Comparison of ENCODE assay signal across 8 cellular contexts in the genomic region with DNA sequence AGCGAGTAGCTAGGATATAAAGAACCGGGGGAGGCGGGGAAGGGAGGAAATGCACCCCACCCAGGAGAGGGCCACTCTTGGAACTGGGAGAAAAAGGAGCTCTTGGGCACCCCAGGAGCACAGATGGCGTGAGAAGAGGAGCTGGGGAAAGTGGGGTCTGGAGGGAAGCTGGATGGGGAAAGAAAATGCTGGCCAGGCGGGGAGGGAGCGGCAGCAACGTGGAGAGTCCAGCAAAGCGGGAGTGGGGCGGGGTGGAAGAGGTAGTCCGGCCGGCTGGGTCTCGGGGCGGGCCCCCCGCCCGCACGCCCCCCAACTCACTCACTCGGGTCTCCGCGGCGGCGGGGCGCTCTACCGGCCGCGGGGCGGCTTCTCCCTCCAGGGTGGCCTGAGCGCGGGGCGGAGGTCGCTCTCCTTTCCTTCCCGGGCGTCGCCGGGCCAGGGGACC. TPM values are rescaled to one million over a fixed set of nuclear protein-coding genes. Genes with fewer than 3 reads are reported as not detected.
DNase-seq lines count a peak whose midpoint lies in the region; ATAC-seq and TF ChIP-seq lines count a peak whose summit lies in the region.

No MANE protein-coding gene starts in this region.

- H3K27me3 Mint-ChIP-seq in central memory CD8-positive, alpha-beta T cell = no peaks in the 10 kb centered on the region

- peak overlapping the region; percentile 84 for H3K4me3 ChIP-seq in OCI-LY3 (ENCODE audit: low read length)
- peak overlapping the region; percentile 77 to 97 (median 95) for H3K4me3 ChIP-seq in transverse colon

- no peak overlapping the region for H2AFZ ChIP-seq in OCI-LY3 (ENCODE audit: low read depth, low read length)

- H3K36me3 Mint-ChIP-seq in central memory CD8-positive, alpha-beta T cell (ENCODE audit: insufficient read depth) = peaks cover 34% of the 10 kb centered on the region

- no peak for TF ChIP-seq EP300 in transverse colon (IDR thresholded peaks at IDR 0.05; ENCODE audit: low read depth)

- H3K9ac ChIP-seq in ES-I3 (ENCODE audit: low read depth, low read length) (peak overlapping the region; percentile 98), OCI-LY3 (ENCODE audit: low read length) (peak overlapping the region; percentile 93)

- H3K9me3 ChIP-seq in ES-I3 (ENCODE audit: control insufficient read depth, insufficient read depth, low read length) = no peaks in the 10 kb centered on the region
- H3K9me3 ChIP-seq in OCI-LY3 (ENCODE audit: insufficient read depth, low read length) = no peaks in the 10 kb centered on the region
- no peaks in the 10 kb centered on the region for H3K9me3 ChIP-seq in transverse colon

- no peaks in the 10 kb centered on the region for H3K27me3 ChIP-seq in OCI-LY3 (ENCODE audit: low read depth, low read length)
- no peaks in the 10 kb centered on the region for H3K27me3 ChIP-seq in transverse colon

- H4K20me1 ChIP-seq in OCI-LY3 (ENCODE audit: insufficient read depth, low read length) = peaks cover 7% of the 10 kb centered on the region; the same call in 1 of the 2 replicates

- TF ChIP-seq CTCF in OCI-LY3 (IDR thresholded peaks at IDR 0.05; ENCODE audit: low read depth, low read length) (no peak), transverse colon (IDR thresholded peaks at IDR 0.05) (no peak)

- no peaks in the 10 kb centered on the region for H3K4me1 ChIP-seq in ES-I3 (ENCODE audit: insufficient read depth, low read length)
- peaks cover 14% of the 10 kb centered on the region for H3K4me1 ChIP-seq in OCI-LY3 (ENCODE audit: low read length)
- H3K4me1 ChIP-seq in transverse colon = peaks cover 14 to 27% (median 19%) of the 10 kb centered on the region in 4 donors

- H3K27ac Mint-ChIP-seq in central memory CD8-positive, alpha-beta T cell (ENCODE audit: low read depth) = peak overlapping the region; percentile 75

- 0% methylated on average over 7 to 12 of the region's 34 CpGs for WGBS in transverse colon (ENCODE audit: low coverage in 1 of 2), 2 donors

- no peaks in the 10 kb centered on the region for H3K36me3 ChIP-seq in ES-I3 (ENCODE audit: insufficient read depth, low read length)
- peaks cover 9% of the 10 kb centered on the region for H3K36me3 ChIP-seq in OCI-LY3 (replicated peaks; ENCODE audit: low read depth, low read length)
- H3K36me3 ChIP-seq in transverse colon = peaks cover 0 to 7% (median 0%) of the 10 kb centered on the region in 4 donors

- H3K4me2 ChIP-seq in OCI-LY3 (ENCODE audit: low read length) = peak overlapping the region; percentile 92

- TF ChIP-seq POLR2A in transverse colon (IDR thresholded peaks at IDR 0.05) = no peak

- no peaks in the 10 kb centered on the region for H3K9me3 Mint-ChIP-seq in central memory CD8-positive, alpha-beta T cell

- in situ Hi-C loops in transverse colon (cut with MboI; ENCODE audit: low pct_ligation_motif_present in 1 of 4, low pct_unique_long_range_greater_than_20kb in 1 of 4, low sequenced_read_pairs in 3 of 4) = no loop called here

- H3K27ac ChIP-seq in OCI-LY3 (ENCODE audit: low read length) (peak overlapping the region; percentile 87), transverse colon (peak overlapping the region; percentile 100)

- intact Hi-C loops in transverse colon (cut with DNase I; ENCODE audit: low total_unique reads) = no loop called here

- peaks cover 64% of the 10 kb centered on the region for H3K79me2 ChIP-seq in OCI-LY3 (ENCODE audit: low read length)

- H3K4me1 Mint-ChIP-seq in central memory CD8-positive, alpha-beta T cell = peaks cover 39% of the 10 kb centered on the region

- no peak for ATAC-seq in central memory CD8-positive, alpha-beta T cell (replicated peaks; ENCODE audit: extremely low read depth, poor library complexity, severe bottlenecking)
- ATAC-seq in HG03175 (IDR thresholded peaks at IDR 0.05; ENCODE audit: unreplicated experiment) (no peak), HG02798 (IDR thresholded peaks at IDR 0.05; ENCODE audit: poor library complexity, unreplicated experiment) (no peak)

- H3K4me3 Mint-ChIP-seq in central memory CD8-positive, alpha-beta T cell = peak overlapping the region; percentile 84

- no peak for DNase-seq in central memory CD8-positive, alpha-beta T cell (ENCODE audit: low spot score in 2 of 2)
- DNase-seq in medulla oblongata (ENCODE audit: extremely low spot score) (peak; percentile 34), transverse colon (peak; percentile 39), NCI-H82 (lab: John Stamatoyannopoulos, UW) (no peak)

RNA-seq across cellular contexts. Expression of gene TOB2, which starts 0.5 kb away (rescaled TPM):
- total RNA-seq in transverse colon = 10 to 100 TPM; 22.7 to 64.0 (median 49.7) TPM

RNA-seq across cellular contexts. Expression of gene PHF5A, which starts 22.4 kb away (rescaled TPM):
- 10 to 100 TPM in 3 of 4 donors, 1 to 10 TPM in 1; 3.0 to 33.9 (median 25.0) TPM for total RNA-seq in transverse colon

RNA-seq across cellular contexts. Expression of gene ACO2, which starts 22.8 kb away (rescaled TPM):
- 100 to 1,000 TPM; 164 to 351 (median 255) TPM for total RNA-seq in transverse colon

Comparison
In these comparisons a context has a peak if more than half of its experiments do, and no peak if none do; other contexts are left out.
1. DNase-seq: peak in medulla oblongata (single experiment) and transverse colon (single experiment); none in central memory CD8-positive, alpha-beta T cell (0 of 2) and NCI-H82 (single experiment).